ENCODE assay signal across 24 cellular contexts in genomic region chr3:16437640-16438039, GRCh38.
A peak's percentile ranks its signal among the peaks of the same experiment; 100 is the strongest.
DNase-seq lines count a peak whose midpoint lies in the region; ATAC-seq and TF ChIP-seq lines count a peak whose summit lies in the region.
"Had no signal": no experiment of that assay in that cellular context is flagged by ENCODE, and none has a peak within 500 bp of the region (broad histone marks: within the 10 kb centered on the region; RNA-seq: fewer than 3 reads in every experiment).

No MANE protein-coding gene starts in this region.

- H3K27ac ChIP-seq in cardiac muscle cell (peak overlapping the region; percentile 13), right lobe of liver (peak overlapping the region in 2 of 3 donors; percentile 6 to 12)
- H3K27ac ChIP-seq: RWPE1, thyroid gland, vagina had no signal

- DNase-seq in cardiac muscle cell (ENCODE audit: low read depth in 1 of 2, low spot score in 1 of 2), result peak in 1 of 2 donors; percentile 26
- DNase-seq in cardiac septum (ENCODE audit: low spot score), result no peak
- DNase-seq in erythroblast (lab: John Stamatoyannopoulos, UW), result peak; percentile 16 to 49
- DNase-seq in right lobe of liver, result peak in 2 of 3 donors; percentile 61 to 72
- DNase-seq in activated CD4-positive, alpha-beta T cell treated with anti-CD3 and anti-CD28 coated beads, Interleukin-2, amount 50 U/mL, for 1 hour, result no peak
- DNase-seq: activated CD4-positive, alpha-beta T cell treated with anti-CD3 and anti-CD28 coated beads for 36 hours; activated effector memory CD4-positive, alpha-beta T cell treated with Interleukin-2 at 50 U/mL for 16 hours; activated naive CD8-positive, alpha-beta T cell treated with anti-CD3 and anti-CD28 coated beads for 36 hours; caudate nucleus; CD4-positive, CD25-positive, alpha-beta regulatory T cell; dermis blood vessel endothelial cell; EL; glutamatergic neuron; kidney glomerular epithelial cell; NCI-H2081; NCI-H226; thyroid gland had no signal

- H3K27me3 ChIP-seq in cardiac muscle cell (no peaks in the 10 kb centered on the region), right lobe of liver (no peaks in the 10 kb centered on the region)
- H3K27me3 ChIP-seq: ascending aorta, thyroid gland, vagina had no signal

- H3K4me3 ChIP-seq in cardiac muscle cell (no peak overlapping the region), right lobe of liver (peak overlapping the region in 2 of 3 donors; percentile 5 to 14)
- H3K4me3 ChIP-seq: ascending aorta, GM23338, thyroid gland, vagina had no signal

- intact Hi-C loops in cardiac septum (cut with DNase I) (no loop called here), right lobe of liver (cut with DNase I) (no loop called here)

- H3K4me1 ChIP-seq in cardiac muscle cell (ENCODE audit: low read depth) (peaks cover 31% of the 10 kb centered on the region), right lobe of liver (peaks cover 0 to 30% (median 6%) of the 10 kb centered on the region in 4 donors)

- H3K36me3 ChIP-seq in cardiac muscle cell, result no peaks in the 10 kb centered on the region
- no peaks in the 10 kb centered on the region for H3K36me3 ChIP-seq in right lobe of liver
- H3K36me3 ChIP-seq: vagina had no signal

- H3K9me3 ChIP-seq in cardiac muscle cell (ENCODE audit: low read depth), result no peaks in the 10 kb centered on the region
- no peaks in the 10 kb centered on the region for H3K9me3 ChIP-seq in right lobe of liver
- H3K9me3 ChIP-seq: ascending aorta, thyroid gland, vagina had no signal

- no peak for TF ChIP-seq CTCF in cardiac muscle cell (IDR thresholded peaks at IDR 0.05; ENCODE audit: low read depth, low read length)
- no peak for TF ChIP-seq CTCF in right lobe of liver (IDR thresholded peaks at IDR 0.05)

- TF ChIP-seq POLR2A in erythroblast (IDR thresholded peaks at IDR 0.05; ENCODE audit: low read length) (no peak), right lobe of liver (IDR thresholded peaks at IDR 0.05) (no peak)

- ATAC-seq in right lobe of liver, result peak; percentile 71 to 86 (median 80)
- no peak for ATAC-seq in HG02970 (IDR thresholded peaks at IDR 0.05; ENCODE audit: low FRiP score, unreplicated experiment)
- no peak for ATAC-seq in GM21737 (IDR thresholded peaks at IDR 0.05; ENCODE audit: unreplicated experiment)
- ATAC-seq in GM21576 (IDR thresholded peaks at IDR 0.05; ENCODE audit: unreplicated experiment), result no peak
- ATAC-seq: activated CD4-positive, alpha-beta T cell treated with anti-CD3 and anti-CD28 coated beads for 36 hours; GM23338 had no signal

- 24% methylated on average over 5 of the region's 5 CpGs for WGBS in right lobe of liver (ENCODE audit: insufficient coverage, low coverage, low lambda C conversion rate, missing lambda C conversion rate)

Comparison
In these comparisons a context has a peak if more than half of its experiments do, and no peak if none do; other contexts are left out.
1. DNase-seq: peak in erythroblast (2 of 2) and right lobe of liver (2 of 3); none in cardiac septum (single experiment) and activated CD4-positive, alpha-beta T cell treated with anti-CD3 and anti-CD28 coated beads, Interleukin-2, amount 50 U/mL, for 1 hour (single experiment).
2. ATAC-seq: peak in right lobe of liver (4 of 4); none in HG02970 (single experiment), GM21737 (single experiment) and GM21576 (single experiment).